In the genomic region with DNA sequence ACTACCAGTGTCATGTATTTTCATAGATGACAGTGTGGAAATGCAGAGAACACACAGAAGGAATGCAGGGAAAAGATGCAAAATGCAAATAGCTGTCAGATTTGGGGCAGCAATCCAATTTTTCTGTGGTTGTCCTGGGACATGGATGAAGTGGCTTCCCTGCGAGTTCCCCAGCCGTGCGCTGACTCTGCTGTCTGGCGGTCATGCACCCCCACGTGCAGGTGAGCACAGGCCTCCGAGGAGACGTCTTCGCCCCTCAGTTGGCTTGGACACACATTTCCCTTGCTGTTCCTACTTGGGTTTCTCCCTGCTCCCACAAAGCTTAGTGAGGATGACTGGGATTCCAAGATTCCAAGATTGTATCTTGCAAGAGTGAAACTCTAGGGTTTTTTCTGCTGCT, we compare ENCODE assay signal across 26 cellular contexts. TPM values are rescaled to one million over a fixed set of nuclear protein-coding genes. Genes with fewer than 3 reads are reported as not detected.
"Had no signal": no experiment of that assay in that cellular context is flagged by ENCODE, and none has a peak within 500 bp of the region (broad histone marks: within the 10 kb centered on the region; RNA-seq: fewer than 3 reads in every experiment).

No MANE protein-coding gene starts in this region.

- ATAC-seq: heart left ventricle; left colon; left lung; natural killer cell; psoas muscle; right lobe of liver; stimulated activated memory B cell treated with anti-CD40 and anti-IgM and Interleukin-4, amounts not matched to agents 10 μg/mL and 1 μg/mL and 100 μg/mL, for 72 hours; stimulated activated naive CD8-positive, alpha-beta T cell treated with anti-CD3 and anti-CD28 coated beads, Interleukin-15, amount 100 ng/mL, for 72 hours had no signal

- FAIRE-seq: islet of Langerhans, kidney had no signal

- H3K4me3 ChIP-seq: heart left ventricle, left lung, neural progenitor cell, ovary, psoas muscle, right atrium auricular region, right lobe of liver, smooth muscle cell, tibial nerve, vagina had no signal

- H3K27ac ChIP-seq: heart left ventricle, left lung, neural progenitor cell, ovary, psoas muscle, right atrium auricular region, right lobe of liver, tibial nerve, vagina had no signal

- H2AFZ ChIP-seq: neural progenitor cell had no signal

- H3K9me3 ChIP-seq: heart left ventricle, left lung, ovary, psoas muscle, right atrium auricular region, right lobe of liver, tibial nerve, vagina had no signal

- H3K9ac ChIP-seq: neural progenitor cell had no signal

- DNase-seq: heart left ventricle; hypothalamus; immature natural killer cell; kidney; left colon; naive B cell; natural killer cell; nephron progenitor cell; ovary; psoas muscle; right lobe of liver; stimulated activated CD4-positive, alpha-beta T cell treated with anti-CD3 and anti-CD28 coated beads, Interleukin-1b, Interleukin-23, amount 100 ng/mL, for 48 hours; stimulated activated CD4-positive, alpha-beta T cell treated with anti-CD3 and anti-CD28 coated beads, Interleukin-2, amount 100 ng/mL, for 48 hours; stimulated activated CD4-positive, alpha-beta T cell treated with anti-CD3 and anti-CD28 coated beads, Interleukin-4, amount 100 ng/mL, for 4 hours; stimulated activated CD8-positive, alpha-beta memory T cell treated with anti-CD3 and anti-CD28 coated beads, Interleukin-4, amount 100 ng/mL, for 48 hours; stimulated activated naive CD4-positive, alpha-beta T cell treated with Interleukin-2 at 50 U/mL for 16 hours; stimulated activated naive CD8-positive, alpha-beta T cell treated with anti-CD3 and anti-CD28 coated beads, Interleukin-15, amount 100 ng/mL, for 72 hours; substantia nigra had no signal

- H3K4me2 ChIP-seq: neural progenitor cell, smooth muscle cell had no signal

- H3K27me3 ChIP-seq: heart left ventricle, left lung, neural progenitor cell, ovary, right atrium auricular region, right lobe of liver, tibial nerve, vagina had no signal

- H3K4me1 ChIP-seq: heart left ventricle, left lung, neural progenitor cell, psoas muscle, right atrium auricular region, tibial nerve, vagina had no signal

- H3K36me3 ChIP-seq: heart left ventricle, left lung, neural progenitor cell, ovary, right atrium auricular region, right lobe of liver, tibial nerve, vagina had no signal

RNA-seq across cellular contexts. Expression of a gene that starts 46.7 kb away (rescaled TPM):
- total RNA-seq: kidney, tibial nerve had no signal
